Comparison of ENCODE assay signal across 1 cellular context in genomic region chr3:39107056-39107873, GRCh38.
A peak's percentile ranks its signal among the peaks of the same experiment; 100 is the strongest.
TF ChIP-seq lines count a peak whose summit lies in the region.

Gene GORASP1, minus strand, starts transcription at chr3:39107627. Its CDS starts 86 bp downstream, at chr3:39107541.
Gene TTC21A, plus strand, starts transcription at chr3:39107680. Its CDS starts 158 bp downstream, at chr3:39107838.

TF ChIP-seq in SK-N-SH, 30 proteins besides CTCF, POLR2A, EP300 and RAD21 (continued from another document):
- TF ChIP-seq SMC3 (IDR thresholded peaks at IDR 0.05; ENCODE audit: low read depth, low read length): no peak
- peak; percentile 41; the same call in 1 of the 2 replicates for TF ChIP-seq TAF1 (IDR thresholded peaks at IDR 0.05; ENCODE audit: borderline replicate concordance, low read depth, low read length)
- peak; percentile 95 for TF ChIP-seq MXI1 (IDR thresholded peaks at IDR 0.05; ENCODE audit: low read depth, low read length)
- no peak for TF ChIP-seq NRF1 (IDR thresholded peaks at IDR 0.05; ENCODE audit: low read depth, low read length)
- TF ChIP-seq MEF2A (IDR thresholded peaks at IDR 0.05; ENCODE audit: borderline replicate concordance, low read depth): no peak
- no peak for TF ChIP-seq USF2 (IDR thresholded peaks at IDR 0.05; ENCODE audit: borderline replicate concordance, low read depth, low read length)
- TF ChIP-seq PBX3 (IDR thresholded peaks at IDR 0.05): no peak
- TF ChIP-seq REST (IDR thresholded peaks at IDR 0.05; ENCODE audit: low read depth, low read length): no peak; the same call in 1 of the 2 replicates
- TF ChIP-seq GABPA (IDR thresholded peaks at IDR 0.05; ENCODE audit: low read depth): peak; percentile 20; the same call in 1 of the 2 replicates
- no peak for TF ChIP-seq RCOR1 (IDR thresholded peaks at IDR 0.05; ENCODE audit: low read length)
- no peak for TF ChIP-seq FOSL2 (IDR thresholded peaks at IDR 0.05; ENCODE audit: borderline replicate concordance, low read depth)
- no peak for TF ChIP-seq EZH2phosphoT487 (IDR thresholded peaks at IDR 0.05; ENCODE audit: borderline replicate concordance, low read depth)
- TF ChIP-seq POLR2AphosphoS5 (IDR thresholded peaks at IDR 0.05; ENCODE audit: low read depth, low read length): peak; percentile 48; the same call in 1 of the 2 replicates
- TF ChIP-seq TEAD4 (IDR thresholded peaks at IDR 0.05; ENCODE audit: borderline replicate concordance, insufficient read depth): no peak
- no peak for TF ChIP-seq RXRA (IDR thresholded peaks at IDR 0.05; ENCODE audit: borderline replicate concordance, low read depth)
- TF ChIP-seq SIN3A (IDR thresholded peaks at IDR 0.05; ENCODE audit: borderline replicate concordance, low read depth, low read length): peak; percentile 84; the same call in 1 of the 2 replicates
- TF ChIP-seq GATA2 (CRISPR knock-in tag; IDR thresholded peaks at IDR 0.05): no peak
- TF ChIP-seq JUND (IDR thresholded peaks at IDR 0.05): no peak
- TF ChIP-seq USF1 (IDR thresholded peaks at IDR 0.05; ENCODE audit: borderline replicate concordance, low read depth): no peak
- TF ChIP-seq FOXJ3 (CRISPR knock-in tag; IDR thresholded peaks at IDR 0.05): no peak
- TF ChIP-seq YY1 (IDR thresholded peaks at IDR 0.05; ENCODE audit: low read depth): no peak; the same call in 1 of the 2 replicates
- no peak for TF ChIP-seq IRF3 (IDR thresholded peaks at IDR 0.05; ENCODE audit: low read depth, low read length)
- no peak for TF ChIP-seq TCF12 (IDR thresholded peaks at IDR 0.05)
- peak; percentile 26 for TF ChIP-seq CHD2 (IDR thresholded peaks at IDR 0.05; ENCODE audit: low read length, partially characterized antibody)
- peak; percentile 40; the same call in 1 of the 2 replicates for TF ChIP-seq ELF1 (IDR thresholded peaks at IDR 0.05)
- TF ChIP-seq MAX (IDR thresholded peaks at IDR 0.05; ENCODE audit: low read depth): peak; percentile 33; the same call in 1 of the 2 replicates
- TF ChIP-seq RFX5 (IDR thresholded peaks at IDR 0.05; ENCODE audit: low read length): no peak
TF ChIP-seq in SK-N-SH: peak in this region for 9.
